Comparison of ENCODE assay signal across 8 cellular contexts in the genomic region with DNA sequence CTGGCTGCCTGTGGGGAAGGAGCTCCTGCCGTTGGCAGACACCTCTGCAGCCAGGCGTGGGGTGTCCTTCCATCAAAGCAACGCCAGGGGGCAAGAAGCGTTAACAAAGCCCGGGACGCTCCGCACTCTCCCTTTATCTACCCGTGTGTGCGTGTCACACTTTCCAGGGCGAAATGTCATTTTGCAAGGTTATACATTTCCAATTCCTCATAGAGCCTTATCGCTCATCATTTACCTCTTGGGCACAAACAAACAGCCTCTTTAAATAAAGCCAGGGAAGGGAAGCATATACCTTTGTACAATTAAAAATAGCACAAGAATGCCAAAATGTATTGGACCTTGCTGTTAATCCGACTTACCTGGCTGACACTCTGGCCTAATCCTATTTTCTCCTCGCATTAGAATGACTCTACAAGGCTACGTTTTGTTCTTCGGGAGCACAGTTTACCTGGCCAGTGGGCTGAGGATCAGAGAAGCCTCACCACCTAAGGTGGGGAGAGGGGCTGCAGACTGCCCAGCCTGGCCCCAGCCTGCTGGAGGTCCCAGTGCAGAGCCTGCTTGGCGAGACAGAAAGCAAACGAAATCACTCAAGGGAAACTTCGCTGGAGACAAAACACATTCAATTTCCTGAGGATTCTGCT.
DNase-seq lines count a peak whose midpoint lies in the region; ATAC-seq, FAIRE-seq and TF ChIP-seq lines count a peak whose summit lies in the region.

No MANE protein-coding gene starts in this region.

- H3K4me3 ChIP-seq in hepatocyte (no peak overlapping the region), small intestine (ENCODE audit: low read depth in 1 of 2, low read length in 2 of 2) (no peak overlapping the region)

- peaks cover 99% of the 10 kb centered on the region for H3K27me3 ChIP-seq in hepatocyte
- H3K27me3 ChIP-seq in small intestine (ENCODE audit: control insufficient read depth in 2 of 2, insufficient read depth in 2 of 2, low read length in 2 of 2) = peaks cover 15 to 65% of the 10 kb centered on the region in 2 donors

- peak; percentile 91 for ATAC-seq in HG02678 (IDR thresholded peaks at IDR 0.05; ENCODE audit: unreplicated experiment)

- TF ChIP-seq CTCF in hepatocyte (IDR thresholded peaks at IDR 0.05; ENCODE audit: poor library complexity) = peak; percentile 62

- TF ChIP-seq POLR2A in GM12891 (IDR thresholded peaks at IDR 0.05; ENCODE audit: low read depth, low read length) = no peak

- H3K9me2 ChIP-seq in hepatocyte (replicated peaks; ENCODE audit: insufficient read depth) = no peaks in the 10 kb centered on the region

- H4K20me1 ChIP-seq in hepatocyte (ENCODE audit: insufficient read depth, poor library complexity, severe bottlenecking) = no peaks in the 10 kb centered on the region

- no peak overlapping the region for H2AFZ ChIP-seq in hepatocyte

- H3K9me3 ChIP-seq in hepatocyte (ENCODE audit: low read depth) (no peaks in the 10 kb centered on the region), small intestine (ENCODE audit: control insufficient read depth, low read depth) (no peaks in the 10 kb centered on the region)

- no peaks in the 10 kb centered on the region for H3K79me2 ChIP-seq in hepatocyte

- no peaks in the 10 kb centered on the region for H3K36me3 ChIP-seq in hepatocyte (replicated peaks; ENCODE audit: insufficient read depth, low read depth)
- no peaks in the 10 kb centered on the region for H3K36me3 ChIP-seq in small intestine (ENCODE audit: control insufficient read depth in 2 of 2, insufficient read depth in 2 of 2, low read length in 2 of 2)

- DNase-seq in GM12891 (ENCODE audit: insufficient read length, low spot score) (peak; percentile 90), NCI-H1417 (lab: John Stamatoyannopoulos, UW) (peak; percentile 70 to 88 (median 83)), T-helper 2 cell (peak in 4 of 5 experiments; percentile 30 to 76 (median 50)), amniotic stem cell (lab: John Stamatoyannopoulos, UW) (peak; percentile 1), hepatocyte (ENCODE audit: low spot score) (peak; percentile 92), small intestine (peak; percentile 74), NK-92 (lab: John Stamatoyannopoulos, UW; ENCODE audit: unreplicated experiment) (no peak)

- H3K4me2 ChIP-seq in hepatocyte = no peak overlapping the region

- H3K27ac ChIP-seq in hepatocyte = no peak overlapping the region
- H3K27ac ChIP-seq in small intestine (ENCODE audit: low read depth in 1 of 2, low read length in 1 of 2) = no peak overlapping the region

- peaks cover 20% of the 10 kb centered on the region for H3K4me1 ChIP-seq in hepatocyte (ENCODE audit: insufficient read depth)
- peaks cover 2 to 7% of the 10 kb centered on the region in 2 donors for H3K4me1 ChIP-seq in small intestine (ENCODE audit: control insufficient read depth in 2 of 2, insufficient read depth in 1 of 2, low read depth in 1 of 2, low read length in 1 of 2)

- WGBS in hepatocyte (ENCODE audit: low lambda C conversion rate, missing lambda C conversion rate) = 4% methylated on average over 18 of the region's 18 CpGs
- 2 to 3% (median 3%) methylated on average over 18 of the region's 18 CpGs for WGBS in small intestine, 3 donors

- FAIRE-seq in GM12891 (lab: Jason Lieb, UNC) = peak; percentile 85
- no peak for FAIRE-seq in small intestine (lab: Jason Lieb, UNC)

TF ChIP-seq in GM12891, 5 proteins besides CTCF, POLR2A, EP300 and RAD21:
- TF ChIP-seq TAF1 (IDR thresholded peaks at IDR 0.05; ENCODE audit: low read depth, low read length) = no peak
- no peak for TF ChIP-seq PAX5 (IDR thresholded peaks at IDR 0.05; ENCODE audit: insufficient read depth, low read length, severe bottlenecking)
TF ChIP-seq in GM12891: peak in this region for 0.
